ENCODE assay signal across 10 cellular contexts in genomic region chr5:177452688-177453638, GRCh38. TPM values are rescaled to one million over a fixed set of nuclear protein-coding genes. Genes with fewer than 3 reads are reported as not detected.
DNase-seq lines count a peak whose midpoint lies in the region; ATAC-seq, FAIRE-seq and TF ChIP-seq lines count a peak whose summit lies in the region.
"Had no signal": no experiment of that assay in that cellular context is flagged by ENCODE, and none has a peak within 500 bp of the region (broad histone marks: within the 10 kb centered on the region; RNA-seq: fewer than 3 reads in every experiment).

No MANE protein-coding gene starts in this region.

- H3T11ph ChIP-seq in H9 (ENCODE audit: low read length) = no peak overlapping the region

- BruUV-seq in GM12878 (replicated peaks; lab: Mats Ljungman, UMichigan) = no TSS peak

- no peak overlapping the region for H3K23ac ChIP-seq in H9 (ENCODE audit: insufficient read length, low read depth, low read length)

- no peak overlapping the region for H2BK5ac ChIP-seq in H9 (ENCODE audit: insufficient read length, low read length)

- H3K9ac ChIP-seq in H9 (ENCODE audit: extremely low read depth, insufficient read length, low read length) = no peak overlapping the region
- no peak overlapping the region for H3K9ac ChIP-seq in GM12878 (ENCODE audit: control insufficient read depth, insufficient read depth, low read length)

- intact Hi-C loops in CD4-positive, alpha-beta memory T cell (cut with micrococcal nuclease) = no loop called here
- intact Hi-C loops in GM12878 (cut with micrococcal nuclease; ENCODE audit: unreplicated experiment) = no loop called here
- intact Hi-C loops in naive thymus-derived CD4-positive, alpha-beta T cell (cut with micrococcal nuclease) = loop anchor here in 1 of 2 donors (10.0 kb wide), 1 partner anchor 338 kb away; no protein-coding TSS in a partner anchor

- H3K14ac ChIP-seq in H9 (ENCODE audit: insufficient read depth, low read length) = no peak overlapping the region

- H4K8ac ChIP-seq in H9 (replicated peaks; ENCODE audit: insufficient read length, low read depth, low read length) = no peak overlapping the region

- no peaks in the 10 kb centered on the region for H3K79me1 ChIP-seq in H9 (ENCODE audit: insufficient read depth, low read depth, low read length, poor library complexity, severe bottlenecking)

- H3K4me3 Mint-ChIP-seq in CD4-positive, alpha-beta memory T cell = peak overlapping the region in 5 of 8 donors; percentile 27 to 82 (median 39)
- H3K4me3 Mint-ChIP-seq in H9 = peak overlapping the region; percentile 49 to 71; a peak in 4 of 5 replicates
- peak overlapping the region in 9 of 10 donors; percentile 17 to 90 (median 77) for H3K4me3 Mint-ChIP-seq in naive thymus-derived CD4-positive, alpha-beta T cell

- no peaks in the 10 kb centered on the region for H3K27me3 ChIP-seq in CD4-positive, alpha-beta memory T cell (ENCODE audit: insufficient read depth, low read length)
- peaks cover 4% of the 10 kb centered on the region; the same call in 1 of the 2 replicates for H3K27me3 ChIP-seq in H9 (ENCODE audit: insufficient read depth, low read length)
- no peaks in the 10 kb centered on the region for H3K27me3 ChIP-seq in GM12878 (replicated peaks in 1 of 2; ENCODE audit: control insufficient read depth in 2 of 2, insufficient read depth in 2 of 2, low read length in 1 of 2)
- H3K27me3 ChIP-seq in naive thymus-derived CD4-positive, alpha-beta T cell (ENCODE audit: control insufficient read depth in 2 of 2, insufficient read depth in 2 of 2, low read length in 2 of 2) = no peaks in the 10 kb centered on the region
- H3K27me3 ChIP-seq: pancreas had no signal

- CTCF ChIA-PET in CD4-positive, alpha-beta memory T cell (lab: Charles Lee; ENCODE audit: partially characterized antibody) = interaction anchor here (1.0 to 26.1 kb wide), 13 partner anchors 8 to 143 kb away, joined by 3 to 821 read pairs (median 6); partner anchors contain the start of genes F12, GRK6, MXD3 and PFN3
- CTCF ChIA-PET in GM12878 (lab: Yijun Ruan, JAX) = interaction anchor here (0.6 to 16.4 kb wide), 19 partner anchors 9 to 143 kb away, joined by 3 to 391 read pairs (median 9); partner anchors contain the start of genes DOK3, GRK6, LMAN2 and MXD3
- CTCF ChIA-PET in naive thymus-derived CD4-positive, alpha-beta T cell (lab: Charles Lee) = interaction anchor here (0.7 to 8.1 kb wide), 10 partner anchors 9 to 919 kb away, joined by 3 to 189 read pairs (median 14); partner anchors contain the start of genes F12, GRK6 and PFN3

- SMC1A ChIA-PET in GM12878 (lab: Charles Lee; ENCODE audit: uncharacterized antibody, unreplicated experiment) = interaction anchor here (1.0 to 5.1 kb wide), 9 partner anchors 8 to 134 kb away, joined by 5 to 92 read pairs (median 9); partner anchors contain the start of genes F12, GRK6 and PFN3

- peaks cover 12 to 46% (median 31%) of the 10 kb centered on the region in 4 donors for H3K4me1 Mint-ChIP-seq in CD4-positive, alpha-beta memory T cell
- H3K4me1 Mint-ChIP-seq in H9 = peaks cover 40 to 43% of the 10 kb centered on the region in 2 experiments
- peaks cover 18 to 38% (median 28%) of the 10 kb centered on the region in 7 donors for H3K4me1 Mint-ChIP-seq in naive thymus-derived CD4-positive, alpha-beta T cell

- no peak overlapping the region for H4K5ac ChIP-seq in H9 (ENCODE audit: insufficient read length, low read depth, low read length)

- H4K91ac ChIP-seq in H9 (ENCODE audit: insufficient read length, low read depth, low read length) = no peak overlapping the region

- no peak for TF ChIP-seq RAD21 in GM12878 (IDR thresholded peaks at IDR 0.05; ENCODE audit: insufficient read depth, low read depth, low read length)

- H2BK15ac ChIP-seq in H9 (ENCODE audit: low read depth, low read length) = no peak overlapping the region

- H3K27me3 Mint-ChIP-seq in CD4-positive, alpha-beta memory T cell = peaks cover 0 to 2% of the 10 kb centered on the region in 2 donors
- peaks cover 33% of the 10 kb centered on the region for H3K27me3 Mint-ChIP-seq in H9 (ENCODE audit: low read depth)
- peaks cover 0 to 29% (median 0%) of the 10 kb centered on the region in 5 donors for H3K27me3 Mint-ChIP-seq in naive thymus-derived CD4-positive, alpha-beta T cell

- TF ChIP-seq POLR2A in GM12878 (IDR thresholded peaks at IDR 0.05; ENCODE audit: low read depth, low read length) = no peak

- peak; percentile 22; the same call in 1 of the 3 replicates for TF ChIP-seq CTCF in H9 (conservative IDR thresholded peaks at IDR 0.05)
- TF ChIP-seq CTCF in GM12878 (IDR thresholded peaks at IDR 0.05 in 2 of 3, conservative IDR thresholded peaks at IDR 0.05 in 1 of 3; ENCODE audit: control insufficient read depth in 2 of 3, extremely low read depth in 1 of 3, insufficient read depth in 1 of 3, low read depth in 3 of 3, low read length in 3 of 3) = no peak; a peak in 1 of 6 replicates

- peaks cover 0 to 6% (median 0%) of the 10 kb centered on the region in 8 donors for H3K9me3 Mint-ChIP-seq in CD4-positive, alpha-beta memory T cell
- no peaks in the 10 kb centered on the region; a peak in 1 of 5 replicates for H3K9me3 Mint-ChIP-seq in H9
- H3K9me3 Mint-ChIP-seq in naive thymus-derived CD4-positive, alpha-beta T cell = peaks cover 0 to 11% (median 0%) of the 10 kb centered on the region in 11 donors

- H2BK20ac ChIP-seq in H9 (ENCODE audit: low read depth, low read length, poor library complexity, severe bottlenecking) = no peak overlapping the region

- H2BK12ac ChIP-seq in H9 (ENCODE audit: insufficient read length, low read depth, low read length) = no peak overlapping the region

- H3K4me1 ChIP-seq in CD4-positive, alpha-beta memory T cell (ENCODE audit: insufficient read depth, low read length) = peaks cover 29% of the 10 kb centered on the region
- H3K4me1 ChIP-seq in H9 (ENCODE audit: insufficient read depth, low read length) = no peaks in the 10 kb centered on the region
- H3K4me1 ChIP-seq in GM12878 (ENCODE audit: control insufficient read depth, insufficient read depth, low read length) = peaks cover 13% of the 10 kb centered on the region
- H3K4me1 ChIP-seq in naive thymus-derived CD4-positive, alpha-beta T cell (ENCODE audit: control insufficient read depth in 2 of 2, insufficient read depth in 2 of 2, low read length in 2 of 2) = peaks cover 12 to 20% of the 10 kb centered on the region in 2 donors

- POLR2A ChIA-PET in CD4-positive, alpha-beta memory T cell (lab: Charles Lee; ENCODE audit: partially characterized antibody) = interaction anchor here (0.7 to 20.7 kb wide), 10 partner anchors 7 to 140 kb away, joined by 3 to 1171 read pairs (median 17); partner anchors contain the start of genes F12, GRK6, PFN3 and PRR7
- POLR2A ChIA-PET in GM12878 (lab: Charles Lee) = interaction anchor here (1.3 to 13.6 kb wide), 6 partner anchors 8 to 88 kb away, joined by 3 to 358 read pairs (median 26); partner anchors contain the start of gene GRK6
- POLR2A ChIA-PET in naive thymus-derived CD4-positive, alpha-beta T cell (lab: Charles Lee) = interaction anchor here (0.6 to 23.1 kb wide), 13 partner anchors 6 to 104 kb away, joined by 3 to 804 read pairs (median 4); partner anchors contain the start of genes GRK6, PDLIM7 and PRR7

- H3K79me2 ChIP-seq in H9 (ENCODE audit: insufficient read depth, low read length) = no peaks in the 10 kb centered on the region
- peaks cover 7% of the 10 kb centered on the region for H3K79me2 ChIP-seq in GM12878 (ENCODE audit: control insufficient read depth, insufficient read depth, low read length)

- WGBS in H9 (ENCODE audit: extremely low coverage, insufficient read length, low lambda C conversion rate) = no CpG with 5 or more reads among the region's 17 CpGs
- 92% methylated on average over 17 of the region's 17 CpGs for WGBS in GM12878 (ENCODE audit: insufficient coverage, insufficient replicate concordance, low lambda C conversion rate, missing lambda C conversion rate)

- H2AK5ac ChIP-seq in H9 (ENCODE audit: insufficient read length, low read length) = no peak overlapping the region

- no peaks in the 10 kb centered on the region for H3K9me3 ChIP-seq in CD4-positive, alpha-beta memory T cell (ENCODE audit: control insufficient read depth in 1 of 2, low read length in 2 of 2)
- H3K9me3 ChIP-seq in H9 (ENCODE audit: control insufficient read depth, low read depth, low read length) (no peaks in the 10 kb centered on the region), GM12878 (replicated peaks; ENCODE audit: control insufficient read depth, insufficient read depth, low read length) (no peaks in the 10 kb centered on the region)
- H3K9me3 ChIP-seq in naive thymus-derived CD4-positive, alpha-beta T cell (ENCODE audit: control insufficient read depth in 2 of 3, low read length in 3 of 3) = no peaks in the 10 kb centered on the region
- H3K9me3 ChIP-seq: pancreas had no signal

- no peak overlapping the region for H3K27ac ChIP-seq in CD4-positive, alpha-beta memory T cell (ENCODE audit: low read depth, low read length)
- H3K27ac ChIP-seq in H9 (ENCODE audit: insufficient read length, low read depth, low read length) (no peak overlapping the region), GM12878 (ENCODE audit: control insufficient read depth, insufficient read depth) (no peak overlapping the region)
- no peak overlapping the region for H3K27ac ChIP-seq in naive thymus-derived CD4-positive, alpha-beta T cell (ENCODE audit: low read depth, low read length)
- H3K27ac ChIP-seq: pancreas had no signal

- FAIRE-seq in GM12878 (lab: Jason Lieb, UNC) (no peak), GM19239 (lab: Jason Lieb, UNC) (no peak), urothelium cell line (lab: Jason Lieb, UNC) (no peak)
- FAIRE-seq: pancreas had no signal

- H2AFZ ChIP-seq in H9 (ENCODE audit: low read length) (no peak overlapping the region), GM12878 (ENCODE audit: control insufficient read depth, low read depth, low read length) (no peak overlapping the region)

- no peak overlapping the region for H3K18ac ChIP-seq in H9 (ENCODE audit: insufficient read length, low read depth, low read length)

- H3K4ac ChIP-seq in H9 (ENCODE audit: low read depth, low read length) = no peak overlapping the region

- no peaks in the 10 kb centered on the region for H4K20me1 ChIP-seq in H9 (ENCODE audit: control insufficient read depth, insufficient read depth, insufficient read length)
- H4K20me1 ChIP-seq in GM12878 (ENCODE audit: control insufficient read depth, insufficient read depth) = no peaks in the 10 kb centered on the region

- RAD21 ChIA-PET in GM12878 (lab: Charles Lee; ENCODE audit: unreplicated experiment) = interaction anchor here (0.9 to 13.5 kb wide), 12 partner anchors 8 to 100 kb away, joined by 3 to 291 read pairs (median 5); partner anchors contain the start of genes DOK3, F12, GRK6 and PRR7

- H3K56ac ChIP-seq in H9 (ENCODE audit: insufficient read length, low read depth, low read length) = no peak overlapping the region

- no peak overlapping the region for H3K4me3 ChIP-seq in CD4-positive, alpha-beta memory T cell (ENCODE audit: low read length in 2 of 2)
- no peak overlapping the region for H3K4me3 ChIP-seq in GM12878
- H3K4me3 ChIP-seq in naive thymus-derived CD4-positive, alpha-beta T cell (ENCODE audit: low read length) = no peak overlapping the region

- in situ Hi-C loops in GM12878 (cut with MboI) = no loop called here

- DNase-seq in CD4-positive, alpha-beta memory T cell = no peak
- DNase-seq in H9 = no peak
- DNase-seq in GM12878 (ENCODE audit: low read depth, low spot score) = no peak
- DNase-seq in naive thymus-derived CD4-positive, alpha-beta T cell = peak in 1 of 9 donors; percentile 28
- DNase-seq in GM19239 (ENCODE audit: insufficient read length, low spot score) = no peak
- no peak for DNase-seq in NCI-H774 (lab: John Stamatoyannopoulos, UW)
- no peak for DNase-seq in urothelium cell line (ENCODE audit: low spot score)
- DNase-seq: NCI-H1105 treated with DMSO at 0.1 percent for 48 hours had no signal

- H3K23me2 ChIP-seq in H9 (ENCODE audit: insufficient read length, low read depth, low read length, poor library complexity, severe bottlenecking) = peaks cover 14% of the 10 kb centered on the region

- peak overlapping the region; percentile 72 to 97 (median 84) for H3K27ac Mint-ChIP-seq in CD4-positive, alpha-beta memory T cell
- H3K27ac Mint-ChIP-seq in H9 = no peak overlapping the region
- H3K27ac Mint-ChIP-seq in naive thymus-derived CD4-positive, alpha-beta T cell = peak overlapping the region; percentile 71 to 94 (median 90)

- no peak for ATAC-seq in GM12878
- no peak for ATAC-seq in naive thymus-derived CD4-positive, alpha-beta T cell
- ATAC-seq in GM19463 (IDR thresholded peaks at IDR 0.05; ENCODE audit: unreplicated experiment) = no peak

- no peak for TF ChIP-seq EP300 in GM12878 (IDR thresholded peaks at IDR 0.05; ENCODE audit: borderline replicate concordance in 1 of 2, control insufficient read depth in 1 of 2, low read depth in 2 of 2, low read length in 2 of 2)

- no peak overlapping the region for H3K4me2 ChIP-seq in H9 (ENCODE audit: insufficient read depth, insufficient read length, low read length)
- H3K4me2 ChIP-seq in GM12878 (ENCODE audit: control insufficient read depth, insufficient read depth) = no peak overlapping the region

- H3K36me3 Mint-ChIP-seq in CD4-positive, alpha-beta memory T cell = peaks cover 0 to 9% of the 10 kb centered on the region in 2 donors
- H3K36me3 Mint-ChIP-seq in H9 (ENCODE audit: insufficient read depth in 1 of 3, low read depth in 3 of 3) = peaks cover 11 to 30% (median 19%) of the 10 kb centered on the region in 3 experiments
- H3K36me3 Mint-ChIP-seq in naive thymus-derived CD4-positive, alpha-beta T cell = no peaks in the 10 kb centered on the region

- H3K36me3 ChIP-seq in CD4-positive, alpha-beta memory T cell (ENCODE audit: insufficient read depth, low read length) = no peaks in the 10 kb centered on the region
- H3K36me3 ChIP-seq in GM12878 (ENCODE audit: control insufficient read depth in 2 of 2, insufficient read depth in 2 of 2, low read length in 1 of 2) = no peaks in the 10 kb centered on the region
- H3K36me3 ChIP-seq in naive thymus-derived CD4-positive, alpha-beta T cell (ENCODE audit: control insufficient read depth in 2 of 3, insufficient read depth in 3 of 3, low read length in 3 of 3) = peaks cover 0 to 4% (median 0%) of the 10 kb centered on the region in 3 experiments
- H3K36me3 ChIP-seq: pancreas had no signal

- no peak overlapping the region for H2BK120ac ChIP-seq in H9 (ENCODE audit: low read depth, low read length, poor library complexity, severe bottlenecking)

RNA-seq across cellular contexts. Expression of gene PRR7, which starts 6.3 kb away (rescaled TPM):
- total RNA-seq in CD4-positive, alpha-beta memory T cell = 1 to 10 TPM; 5.2 to 7.2 TPM
- polyA plus RNA-seq in CD4-positive, alpha-beta memory T cell = 10 to 100 TPM; 14.3 to 17.8 TPM
- 9.6 and 10.2 TPM in 2 replicates for total RNA-seq in H9 (2021)
- 20.9 and 22.0 TPM in 2 replicates for total RNA-seq in GM12878 (2013; cell fraction: nucleolus; rRNA removed)
- total RNA-seq in GM12878 (2014; rRNA removed) = 12.0 and 15.3 TPM in 2 replicates
- 0.40 and 0.60 TPM in 2 replicates for total RNA-seq in GM12878 (2014; rRNA removed; fragmentation: Illumina TruSeq; extraction: Trizol)
- 15.7 and 15.9 TPM in 2 replicates for total RNA-seq in GM12878 (2021)
- 0.67 TPM for polyA plus RNA-seq in GM12878 (2011; ENCODE audit: low read depth)
- 0.89 and 3.9 TPM in 2 replicates for polyA plus RNA-seq in GM12878 (2011; rRNA removed)
- 13.3 and 32.6 TPM in 2 replicates for polyA plus RNA-seq in GM12878 (2011; cell fraction: cytosol; rRNA removed)
- 26.2 and 34.2 TPM in 2 replicates for polyA plus RNA-seq in GM12878 (2011; cell fraction: nucleus; rRNA removed)
- polyA plus RNA-seq in GM12878 (2012) = 5.0 and 10.6 TPM in 2 replicates
- 0.09 TPM in 1 of 2 replicates, not detected in the other for polyA plus RNA-seq in GM12878 (2014; fragmentation: Illumina TruSeq; extraction: Trizol)
- not detected for polyA plus RNA-seq in GM12878 (2014; fragmentation: Nextera tagmentation; extraction: Ambion mirVana)
- 18.8 and 21.0 TPM in 2 replicates for polyA plus RNA-seq in GM12878 (2014; rRNA removed)
- polyA plus RNA-seq in GM12878 (2016; fragmentation: Nextera tagmentation; extraction: Ambion mirVana) = 1 to 10 TPM; 4.6 TPM
- 0.44 and 2.4 TPM in 2 replicates for polyA minus RNA-seq in GM12878 (2011; rRNA and poly(A)+ RNA removed)
- polyA minus RNA-seq in GM12878 (2011; cell fraction: cytosol; rRNA and poly(A)+ RNA removed) = 5.6 and 7.6 TPM in 2 replicates
- polyA minus RNA-seq in GM12878 (2011; cell fraction: nucleus; rRNA and poly(A)+ RNA removed) = 6.2 and 11.8 TPM in 2 replicates
- 10 to 100 TPM in 2 of 5 experiments, 1 to 10 TPM in 3; 6.4 to 31.8 (median 6.8) TPM for total RNA-seq in naive thymus-derived CD4-positive, alpha-beta T cell
- polyA plus RNA-seq in naive thymus-derived CD4-positive, alpha-beta T cell = 10 to 100 TPM; 11.7 to 19.4 TPM

RNA-seq across cellular contexts. Expression of gene DBN1, which starts 20.5 kb away (rescaled TPM):
- total RNA-seq in CD4-positive, alpha-beta memory T cell = 1 to 10 TPM in 1 of 2 experiments, under 1 TPM in 1; 0.99 to 1.2 TPM
- polyA plus RNA-seq in CD4-positive, alpha-beta memory T cell = under 1 TPM in 1 of 2 donors, not detected in 1; 0.49 TPM
- total RNA-seq in H9 (2021) (339 and 340 TPM in 2 replicates), GM12878 (2014; rRNA removed) (36.0 and 42.0 TPM in 2 replicates), GM12878 (2014; rRNA removed; fragmentation: Illumina TruSeq; extraction: Trizol) (16.8 and 19.2 TPM in 2 replicates), GM12878 (2021) (75.4 and 81.0 TPM in 2 replicates)
- 33.1 and 35.4 TPM in 2 replicates for total RNA-seq in GM12878 (2013; cell fraction: nucleolus; rRNA removed)
- 8.1 TPM for polyA plus RNA-seq in GM12878 (2011; ENCODE audit: low read depth)
- polyA plus RNA-seq in GM12878 (2011; rRNA removed) (10.0 and 14.1 TPM in 2 replicates), GM12878 (2014; fragmentation: Illumina TruSeq; extraction: Trizol) (3.2 and 15.9 TPM in 2 replicates), GM12878 (2014; fragmentation: Nextera tagmentation; extraction: Ambion mirVana) (under 1 TPM; 0.18 to 0.62 TPM), GM12878 (2014; rRNA removed) (49.0 and 58.5 TPM in 2 replicates), GM12878 (2016; fragmentation: Nextera tagmentation; extraction: Ambion mirVana) (10 to 100 TPM; 36.5 to 38.0 TPM)
- polyA plus RNA-seq in GM12878 (2011; cell fraction: cytosol; rRNA removed) = 12.3 and 18.9 TPM in 2 replicates
- polyA plus RNA-seq in GM12878 (2011; cell fraction: nucleus; rRNA removed) = 53.4 and 220 TPM in 2 replicates
- 13.9 and 24.5 TPM in 2 replicates for polyA plus RNA-seq in GM12878 (2012)
- polyA minus RNA-seq in GM12878 (2011; rRNA and poly(A)+ RNA removed) = 12.5 and 16.2 TPM in 2 replicates
- 13.1 and 13.9 TPM in 2 replicates for polyA minus RNA-seq in GM12878 (2011; cell fraction: cytosol; rRNA and poly(A)+ RNA removed)
- polyA minus RNA-seq in GM12878 (2011; cell fraction: nucleus; rRNA and poly(A)+ RNA removed) = 11.1 and 35.8 TPM in 2 replicates
- total RNA-seq in naive thymus-derived CD4-positive, alpha-beta T cell = 1 to 10 TPM; 1.2 to 8.8 (median 5.7) TPM
- 1 to 10 TPM in 1 of 2 donors, under 1 TPM in 1; 0.64 to 2.2 TPM for polyA plus RNA-seq in naive thymus-derived CD4-positive, alpha-beta T cell

RNA-seq across cellular contexts. Expression of gene GRK6, which starts 26.5 kb away (rescaled TPM):
- total RNA-seq in CD4-positive, alpha-beta memory T cell = 100 to 1,000 TPM; 189 to 191 TPM
- 100 to 1,000 TPM in 1 of 2 donors, 10 to 100 TPM in 1; 72.4 to 203 TPM for polyA plus RNA-seq in CD4-positive, alpha-beta memory T cell
- 73.7 and 75.2 TPM in 2 replicates for total RNA-seq in H9 (2021)
- total RNA-seq in GM12878 (2013; cell fraction: nucleolus; rRNA removed) = 126 and 167 TPM in 2 replicates
- 82.3 and 90.7 TPM in 2 replicates for total RNA-seq in GM12878 (2014; rRNA removed)
- total RNA-seq in GM12878 (2014; rRNA removed; fragmentation: Illumina TruSeq; extraction: Trizol) = 43.6 and 46.7 TPM in 2 replicates
- total RNA-seq in GM12878 (2021) = 118 and 124 TPM in 2 replicates
- polyA plus RNA-seq in GM12878 (2011; ENCODE audit: low read depth) = 16.1 TPM
- polyA plus RNA-seq in GM12878 (2011; rRNA removed) = 28.1 and 38.1 TPM in 2 replicates
- polyA plus RNA-seq in GM12878 (2011; cell fraction: cytosol; rRNA removed) = 63.7 and 70.0 TPM in 2 replicates
- 103 and 138 TPM in 2 replicates for polyA plus RNA-seq in GM12878 (2011; cell fraction: nucleus; rRNA removed)
- 45.5 and 47.2 TPM in 2 replicates for polyA plus RNA-seq in GM12878 (2012)
- polyA plus RNA-seq in GM12878 (2014; fragmentation: Illumina TruSeq; extraction: Trizol) = 8.6 and 31.1 TPM in 2 replicates
- 1 to 10 TPM in 1 of 2 experiments, under 1 TPM in 1; 0.79 to 2.6 TPM for polyA plus RNA-seq in GM12878 (2014; fragmentation: Nextera tagmentation; extraction: Ambion mirVana)
- 78.2 and 85.5 TPM in 2 replicates for polyA plus RNA-seq in GM12878 (2014; rRNA removed)
- polyA plus RNA-seq in GM12878 (2016; fragmentation: Nextera tagmentation; extraction: Ambion mirVana) = 10 to 100 TPM; 13.5 to 45.1 TPM
- polyA minus RNA-seq in GM12878 (2011; rRNA and poly(A)+ RNA removed) = 43.4 and 59.9 TPM in 2 replicates
- polyA minus RNA-seq in GM12878 (2011; cell fraction: cytosol; rRNA and poly(A)+ RNA removed) = 25.1 and 27.3 TPM in 2 replicates
- 71.0 and 116 TPM in 2 replicates for polyA minus RNA-seq in GM12878 (2011; cell fraction: nucleus; rRNA and poly(A)+ RNA removed)
- 100 to 1,000 TPM; 161 to 246 (median 200) TPM for total RNA-seq in naive thymus-derived CD4-positive, alpha-beta T cell
- 100 to 1,000 TPM in 1 of 2 donors, 10 to 100 TPM in 1; 78.8 to 202 TPM for polyA plus RNA-seq in naive thymus-derived CD4-positive, alpha-beta T cell

RNA-seq across cellular contexts. Expression of gene F12, which starts 43.6 kb away (rescaled TPM):
- not detected for total RNA-seq in CD4-positive, alpha-beta memory T cell
- 1 to 10 TPM; 2.0 to 2.4 TPM for polyA plus RNA-seq in CD4-positive, alpha-beta memory T cell
- 2.3 and 3.5 TPM in 2 replicates for total RNA-seq in H9 (2021)
- 4.6 and 6.3 TPM in 2 replicates for total RNA-seq in GM12878 (2013; cell fraction: nucleolus; rRNA removed)
- total RNA-seq in GM12878 (2014; rRNA removed) = 6.9 and 7.1 TPM in 2 replicates
- 0.49 and 0.74 TPM in 2 replicates for total RNA-seq in GM12878 (2014; rRNA removed; fragmentation: Illumina TruSeq; extraction: Trizol)
- 5.8 and 7.1 TPM in 2 replicates for total RNA-seq in GM12878 (2021)
- polyA plus RNA-seq in GM12878 (2011; ENCODE audit: low read depth) = 2.0 TPM
- 2.3 and 5.2 TPM in 2 replicates for polyA plus RNA-seq in GM12878 (2011; rRNA removed)
- polyA plus RNA-seq in GM12878 (2011; cell fraction: cytosol; rRNA removed) = 6.7 and 11.9 TPM in 2 replicates
- 14.0 and 14.8 TPM in 2 replicates for polyA plus RNA-seq in GM12878 (2011; cell fraction: nucleus; rRNA removed)
- 3.0 and 4.4 TPM in 2 replicates for polyA plus RNA-seq in GM12878 (2012)
- polyA plus RNA-seq in GM12878 (2014; fragmentation: Illumina TruSeq; extraction: Trizol) = 0.25 and 0.82 TPM in 2 replicates
- polyA plus RNA-seq in GM12878 (2014; fragmentation: Nextera tagmentation; extraction: Ambion mirVana) = under 1 TPM; 0.50 to 0.82 TPM
- polyA plus RNA-seq in GM12878 (2014; rRNA removed) = 5.9 and 9.9 TPM in 2 replicates
- polyA plus RNA-seq in GM12878 (2016; fragmentation: Nextera tagmentation; extraction: Ambion mirVana) = 10 to 100 TPM in 1 of 2 experiments, 1 to 10 TPM in 1; 9.7 to 11.3 TPM
- 1.8 and 3.0 TPM in 2 replicates for polyA minus RNA-seq in GM12878 (2011; rRNA and poly(A)+ RNA removed)
- 2.9 and 7.5 TPM in 2 replicates for polyA minus RNA-seq in GM12878 (2011; cell fraction: cytosol; rRNA and poly(A)+ RNA removed)
- 2.9 and 3.5 TPM in 2 replicates for polyA minus RNA-seq in GM12878 (2011; cell fraction: nucleus; rRNA and poly(A)+ RNA removed)
- 1 to 10 TPM in 1 of 5 experiments, under 1 TPM in 2, not detected in 2; 0.16 to 2.1 (median 0.34) TPM for total RNA-seq in naive thymus-derived CD4-positive, alpha-beta T cell
- polyA plus RNA-seq in naive thymus-derived CD4-positive, alpha-beta T cell = under 1 TPM in 1 of 2 donors, not detected in 1; 0.64 TPM

RNA-seq across cellular contexts. Expression of gene PDLIM7, which starts 44.4 kb away (rescaled TPM):
- total RNA-seq in CD4-positive, alpha-beta memory T cell = 1 to 10 TPM; 5.8 to 7.3 TPM
- polyA plus RNA-seq in CD4-positive, alpha-beta memory T cell = 1 to 10 TPM; 3.3 to 3.5 TPM
- 134 and 137 TPM in 2 replicates for total RNA-seq in H9 (2021)
- total RNA-seq in GM12878 (2013; cell fraction: nucleolus; rRNA removed) = 37.7 and 45.6 TPM in 2 replicates
- total RNA-seq in GM12878 (2014; rRNA removed) = 15.5 and 18.2 TPM in 2 replicates
- 6.2 and 7.6 TPM in 2 replicates for total RNA-seq in GM12878 (2014; rRNA removed; fragmentation: Illumina TruSeq; extraction: Trizol)
- total RNA-seq in GM12878 (2021) = 30.3 and 36.6 TPM in 2 replicates
- 8.6 TPM for polyA plus RNA-seq in GM12878 (2011; ENCODE audit: low read depth)
- polyA plus RNA-seq in GM12878 (2011; rRNA removed) = 10.2 and 23.1 TPM in 2 replicates
- 30.5 and 48.8 TPM in 2 replicates for polyA plus RNA-seq in GM12878 (2011; cell fraction: cytosol; rRNA removed)
- 173 and 211 TPM in 2 replicates for polyA plus RNA-seq in GM12878 (2011; cell fraction: nucleus; rRNA removed)
- 21.0 and 23.7 TPM in 2 replicates for polyA plus RNA-seq in GM12878 (2012)
- 1.1 and 5.1 TPM in 2 replicates for polyA plus RNA-seq in GM12878 (2014; fragmentation: Illumina TruSeq; extraction: Trizol)
- 1 to 10 TPM in 1 of 2 experiments, under 1 TPM in 1; 0.82 to 2.3 TPM for polyA plus RNA-seq in GM12878 (2014; fragmentation: Nextera tagmentation; extraction: Ambion mirVana)
- 33.3 and 47.9 TPM in 2 replicates for polyA plus RNA-seq in GM12878 (2014; rRNA removed)
- 10 to 100 TPM; 35.3 to 35.8 TPM for polyA plus RNA-seq in GM12878 (2016; fragmentation: Nextera tagmentation; extraction: Ambion mirVana)
- polyA minus RNA-seq in GM12878 (2011; rRNA and poly(A)+ RNA removed) = 15.1 and 21.8 TPM in 2 replicates
- polyA minus RNA-seq in GM12878 (2011; cell fraction: cytosol; rRNA and poly(A)+ RNA removed) = 16.8 and 19.9 TPM in 2 replicates
- polyA minus RNA-seq in GM12878 (2011; cell fraction: nucleus; rRNA and poly(A)+ RNA removed) = 27.6 and 54.2 TPM in 2 replicates
- 10 to 100 TPM in 3 of 5 experiments, 1 to 10 TPM in 2; 4.1 to 63.2 (median 11.9) TPM for total RNA-seq in naive thymus-derived CD4-positive, alpha-beta T cell
- 1 to 10 TPM; 2.7 to 4.5 TPM for polyA plus RNA-seq in naive thymus-derived CD4-positive, alpha-beta T cell

Comparison
In these comparisons a context has a peak if more than half of its experiments do, and no peak if none do; other contexts are left out.
1. H3K27ac Mint-ChIP-seq: peak in CD4-positive, alpha-beta memory T cell (7 of 7) and naive thymus-derived CD4-positive, alpha-beta T cell (9 of 9); none in H9 (0 of 3).
2. Peak in every context shown above with its lines, with median percentiles within 50 percentile points of each other: H3K4me3 Mint-ChIP-seq.